In the genomic region with DNA sequence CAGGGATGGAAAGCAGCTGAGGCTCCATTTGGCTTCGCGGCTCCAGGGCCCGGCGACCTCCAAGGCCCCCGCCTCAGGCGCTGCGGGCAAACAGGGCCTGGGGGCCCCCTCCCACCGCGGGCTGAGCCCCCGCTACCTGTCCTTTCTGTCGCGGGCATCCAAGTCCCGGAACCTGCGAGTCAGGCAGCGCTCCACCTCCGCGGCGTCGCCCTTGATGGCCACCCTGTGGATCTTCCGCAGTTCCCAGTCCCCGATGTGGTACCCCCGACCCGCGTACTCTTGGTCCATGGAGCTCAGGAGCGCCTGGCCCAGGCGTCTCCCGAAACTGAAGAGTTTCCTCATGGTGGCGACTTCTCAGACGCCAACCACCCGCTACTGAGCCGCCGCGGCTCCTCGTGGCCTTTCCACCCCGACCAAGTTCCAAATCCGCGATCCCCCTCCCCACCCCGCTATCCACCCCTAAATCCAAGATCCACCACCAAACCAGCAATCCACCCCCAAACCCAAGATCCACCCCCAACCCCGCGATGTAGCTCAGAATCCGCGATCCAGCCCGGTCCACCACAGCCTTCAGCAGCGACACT, we compare ENCODE assay signal across 9 cellular contexts.
A peak's percentile ranks its signal among the peaks of the same experiment; 100 is the strongest.
DNase-seq lines count a peak whose midpoint lies in the region; ATAC-seq and TF ChIP-seq lines count a peak whose summit lies in the region.
"Had no signal": no experiment of that assay in that cellular context is flagged by ENCODE, and none has a peak within 500 bp of the region (broad histone marks: within the 10 kb centered on the region; RNA-seq: fewer than 3 reads in every experiment).

No MANE protein-coding gene starts in this region.

- 0 to 1% methylated on average over 24 to 42 of the region's 44 CpGs for WGBS in mesodermal cell (ENCODE audit: insufficient coverage in 2 of 2), 2 experiments

- POLR2A ChIA-PET in RWPE1 (lab: Yijun Ruan, JAX; ENCODE audit: low non-redundant PET), result no interaction called here

- no peaks in the 10 kb centered on the region for H3K9me3 Mint-ChIP-seq in activated naive CD4-positive, alpha-beta T cell treated with anti-CD3 and anti-CD28 coated beads for 36 hours
- no peaks in the 10 kb centered on the region for H3K9me3 Mint-ChIP-seq in chondrocyte (ENCODE audit: low read depth)

- TF ChIP-seq POLR2A in vagina (IDR thresholded peaks at IDR 0.05), result no peak

- no peaks in the 10 kb centered on the region for H3K9me3 ChIP-seq in mesodermal cell (ENCODE audit: control insufficient read depth, low read length)
- H3K9me3 ChIP-seq in vagina, result no peaks in the 10 kb centered on the region
- H3K9me3 ChIP-seq: SJSA1 had no signal

- H3K4me1 Mint-ChIP-seq in activated naive CD4-positive, alpha-beta T cell treated with anti-CD3 and anti-CD28 coated beads for 36 hours (ENCODE audit: low read depth), result peaks cover 5% of the 10 kb centered on the region
- peaks cover 6% of the 10 kb centered on the region for H3K4me1 Mint-ChIP-seq in chondrocyte (ENCODE audit: low read depth)

- peak overlapping the region; percentile 77 for H3K4me3 Mint-ChIP-seq in activated naive CD4-positive, alpha-beta T cell treated with anti-CD3 and anti-CD28 coated beads for 36 hours
- H3K4me3 Mint-ChIP-seq in chondrocyte (ENCODE audit: unreplicated experiment), result peak overlapping the region; percentile 77

- H3K36me3 ChIP-seq in mesodermal cell (ENCODE audit: control insufficient read depth, insufficient read depth, low read length), result no peaks in the 10 kb centered on the region
- no peaks in the 10 kb centered on the region for H3K36me3 ChIP-seq in vagina
- H3K36me3 ChIP-seq: SJSA1 had no signal

- peak overlapping the region; percentile 30 for H3K4me3 ChIP-seq in mesodermal cell (ENCODE audit: extremely low read depth, insufficient read depth, low read length, poor library complexity, severe bottlenecking)
- peak overlapping the region; percentile 3 to 36 for H3K4me3 ChIP-seq in vagina
- H3K4me3 ChIP-seq: SJSA1 had no signal

- intact Hi-C loops in activated naive CD4-positive, alpha-beta T cell treated with anti-CD3 and anti-CD28 coated beads for 36 hours (cut with micrococcal nuclease), result loop anchor here (1.0 to 10.0 kb wide), 2 partner anchors 17 to 174 kb away; no protein-coding TSS in a partner anchor
- intact Hi-C loops in vagina (cut with DNase I), result no loop called here

- DNase-seq in activated naive CD4-positive, alpha-beta T cell treated with anti-CD3 and anti-CD28 coated beads for 36 hours, result no peak
- no peak for DNase-seq in activated naive CD4-positive, alpha-beta T cell treated with Interleukin-2 at 50 U/mL for 16 hours
- DNase-seq in chondrocyte (ENCODE audit: low spot score), result no peak
- DNase-seq in vagina (ENCODE audit: extremely low spot score in 2 of 2), result no peak
- DNase-seq in RWPE1 (ENCODE audit: low spot score), result no peak

- no peak overlapping the region for H3K27ac ChIP-seq in mesodermal cell (ENCODE audit: low read depth, low read length, severe bottlenecking)
- H3K27ac ChIP-seq in vagina, result no peak overlapping the region
- H3K27ac ChIP-seq in RWPE1, result no peak overlapping the region
- H3K27ac ChIP-seq: SJSA1 had no signal

- H3K27me3 ChIP-seq in vagina, result peaks cover 14% of the 10 kb centered on the region

- H3K27ac Mint-ChIP-seq in activated naive CD4-positive, alpha-beta T cell treated with anti-CD3 and anti-CD28 coated beads for 36 hours, result no peak overlapping the region
- H3K27ac Mint-ChIP-seq in chondrocyte (ENCODE audit: unreplicated experiment), result no peak overlapping the region

- H3K4me1 ChIP-seq in mesodermal cell (ENCODE audit: control insufficient read depth, insufficient read depth, low read length, poor library complexity, severe bottlenecking), result no peaks in the 10 kb centered on the region
- peaks cover 16% of the 10 kb centered on the region for H3K4me1 ChIP-seq in vagina
- H3K4me1 ChIP-seq: SJSA1 had no signal

- ATAC-seq in HG03097 (IDR thresholded peaks at IDR 0.05; ENCODE audit: low FRiP score, unreplicated experiment), result no peak
- no peak for ATAC-seq in GM21529 (IDR thresholded peaks at IDR 0.05; ENCODE audit: unreplicated experiment)

- CTCF ChIA-PET in activated naive CD4-positive, alpha-beta T cell treated with anti-CD3 and anti-CD28 coated beads for 36 hours (lab: Charles Lee), result interaction anchor here (0.7 to 1.4 kb wide), 2 partner anchors 21 to 364 kb away, joined by 3 to 8 read pairs; no protein-coding TSS in a partner anchor
- CTCF ChIA-PET in RWPE1 (lab: Yijun Ruan, JAX), result interaction anchor here (0.6 to 1.0 kb wide), 5 partner anchors 10 to 364 kb away, joined by 3 to 7 read pairs (median 4); no protein-coding TSS in a partner anchor

- H3K27me3 Mint-ChIP-seq in activated naive CD4-positive, alpha-beta T cell treated with anti-CD3 and anti-CD28 coated beads for 36 hours (ENCODE audit: low read depth), result peaks cover 43% of the 10 kb centered on the region
- H3K27me3 Mint-ChIP-seq in chondrocyte (ENCODE audit: low read depth), result peaks cover 62% of the 10 kb centered on the region

- no peaks in the 10 kb centered on the region for H3K36me3 Mint-ChIP-seq in activated naive CD4-positive, alpha-beta T cell treated with anti-CD3 and anti-CD28 coated beads for 36 hours (ENCODE audit: low read depth)
- peaks cover 3% of the 10 kb centered on the region for H3K36me3 Mint-ChIP-seq in chondrocyte (ENCODE audit: low read depth)

- TF ChIP-seq CTCF in chondrocyte (IDR thresholded peaks at IDR 0.05) (no peak), vagina (IDR thresholded peaks at IDR 0.05) (no peak), RWPE1 (conservative IDR thresholded peaks at IDR 0.05; ENCODE audit: low read depth) (no peak)
